In genomic region chr3:146189519-146190173, GRCh38 we compare ENCODE assay signal across 8 cellular contexts. TPM values are rescaled to one million over a fixed set of nuclear protein-coding genes. Genes with fewer than 3 reads are reported as not detected.
A peak's percentile ranks its signal among the peaks of the same experiment; 100 is the strongest.
DNase-seq lines count a peak whose midpoint lies in the region; ATAC-seq and TF ChIP-seq lines count a peak whose summit lies in the region.

No MANE protein-coding gene starts in this region.

- peak overlapping the region; percentile 37 for H3K4me3 ChIP-seq in SK-N-MC
- H3K4me3 ChIP-seq in epithelial cell of proximal tubule (ENCODE audit: low read depth, low read length), result no peak overlapping the region

- H3K4me3 Mint-ChIP-seq in CD14-positive monocyte (no peak overlapping the region), natural killer cell (no peak overlapping the region)

- intact Hi-C loops in CD14-positive monocyte (cut with micrococcal nuclease), result no loop called here
- intact Hi-C loops in natural killer cell (cut with micrococcal nuclease), result loop anchor here (1.0 kb wide), 1 partner anchor 388 kb away; no protein-coding TSS in a partner anchor

- H3K4me1 Mint-ChIP-seq in CD14-positive monocyte (no peaks in the 10 kb centered on the region), natural killer cell (peaks cover 0 to 5% of the 10 kb centered on the region in 2 donors)

- peaks cover 0 to 2% (median 2%) of the 10 kb centered on the region in 3 donors for H3K27me3 Mint-ChIP-seq in CD14-positive monocyte (ENCODE audit: low read depth in 3 of 3)
- H3K27me3 Mint-ChIP-seq in natural killer cell (ENCODE audit: low read depth in 2 of 2), result peaks cover 0 to 2% of the 10 kb centered on the region in 2 donors

- H3K9me3 Mint-ChIP-seq in CD14-positive monocyte (no peaks in the 10 kb centered on the region), natural killer cell (no peaks in the 10 kb centered on the region)

- no peak overlapping the region for H3K9ac ChIP-seq in SK-N-MC (ENCODE audit: insufficient read length)

- peak; percentile 96 for ATAC-seq in GM18517 (IDR thresholded peaks at IDR 0.05; ENCODE audit: unreplicated experiment)
- peak; percentile 91 for ATAC-seq in HG02870 (IDR thresholded peaks at IDR 0.05; ENCODE audit: unreplicated experiment)
- ATAC-seq in natural killer cell, result peak; percentile 61 to 68 (median 64)

- TF ChIP-seq CTCF in CD14-positive monocyte (IDR thresholded peaks at IDR 0.05) (peak; percentile 85), epithelial cell of proximal tubule (conservative IDR thresholded peaks at IDR 0.05; ENCODE audit: low read depth, low read length) (peak; percentile 81), natural killer cell (IDR thresholded peaks at IDR 0.05) (peak; percentile 71)

- no peak overlapping the region for H3K27ac Mint-ChIP-seq in CD14-positive monocyte
- no peak overlapping the region for H3K27ac Mint-ChIP-seq in natural killer cell

- no peak overlapping the region for H3K27ac ChIP-seq in SK-N-MC

- H3K36me3 Mint-ChIP-seq in CD14-positive monocyte, result no peaks in the 10 kb centered on the region
- no peaks in the 10 kb centered on the region for H3K36me3 Mint-ChIP-seq in natural killer cell

- H3K36me3 ChIP-seq in SK-N-MC (ENCODE audit: insufficient read depth, low read length), result no peaks in the 10 kb centered on the region

- no peaks in the 10 kb centered on the region for H3K9me3 ChIP-seq in SK-N-MC (ENCODE audit: low read depth, low read length)

- DNase-seq in CD14-positive monocyte (ENCODE audit: low spot score) (no peak), NCI-H1092 (lab: John Stamatoyannopoulos, UW) (peak; percentile 10), SK-N-MC (ENCODE audit: low read depth, low spot score) (peak; percentile 42), epithelial cell of proximal tubule (ENCODE audit: low read depth) (no peak), natural killer cell (no peak)
- DNase-seq in effector CD8-positive, alpha-beta T cell (lab: John Stamatoyannopoulos, UW), result no peak

RNA-seq across cellular contexts. Expression of gene PLOD2, which starts 28.7 kb away (rescaled TPM):
- not detected for polyA plus RNA-seq in CD14-positive monocyte
- total RNA-seq in epithelial cell of proximal tubule (31.0 and 82.6 TPM in 2 replicates), natural killer cell (under 1 TPM in 2 of 3 donors, not detected in 1; 0.28 to 0.38 TPM)

Comparison
In these comparisons a context has a peak if more than half of its experiments do, and no peak if none do; other contexts are left out.
1. DNase-seq: peak in NCI-H1092 (single experiment) and SK-N-MC (single experiment); none in CD14-positive monocyte (single experiment), epithelial cell of proximal tubule (single experiment), natural killer cell (single experiment) and effector CD8-positive, alpha-beta T cell (single experiment).
2. RNA of gene PLOD2, which starts 28.7 kb away (total RNA-seq): 31.0 to 82.6 TPM in epithelial cell of proximal tubule; 0.28 to 0.38 TPM in natural killer cell; every median in the first group is over 10 times any median in the second.
3. Peak in every context shown above with its lines, with median percentiles within 50 percentile points of each other: CTCF ChIP-seq and ATAC-seq.